In the genomic region with DNA sequence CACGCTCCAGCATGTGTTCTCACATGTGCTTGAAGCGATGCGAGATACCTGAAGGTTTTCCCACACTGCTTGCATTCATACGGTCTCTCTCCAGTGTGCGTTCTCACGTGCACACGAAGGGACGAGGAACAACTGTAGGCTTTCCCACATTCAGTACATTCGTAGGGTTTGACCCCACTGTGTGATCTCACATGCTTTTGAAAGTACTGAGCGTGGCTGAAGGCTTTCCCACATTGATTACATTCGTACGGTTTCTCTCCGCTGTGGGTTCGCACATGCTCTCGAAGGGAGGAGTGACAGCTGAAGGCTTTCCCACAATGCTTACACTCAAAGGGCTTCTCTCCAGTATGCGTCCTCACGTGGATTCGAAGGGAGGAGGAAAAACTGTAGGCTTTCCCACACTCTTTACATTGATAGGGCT, we compare ENCODE assay signal across 14 cellular contexts. TPM values are rescaled to one million over a fixed set of nuclear protein-coding genes. Genes with fewer than 3 reads are reported as not detected.
"Had no signal": no experiment of that assay in that cellular context is flagged by ENCODE, and none has a peak within 500 bp of the region (broad histone marks: within the 10 kb centered on the region; RNA-seq: fewer than 3 reads in every experiment).

No MANE protein-coding gene starts in this region.

- H3K4me1 ChIP-seq: ascending aorta, heart right ventricle, left ventricle myocardium inferior, tibial artery had no signal

- H3K27me3 ChIP-seq: ascending aorta, heart right ventricle, tibial artery had no signal

- H3K4me3 ChIP-seq: ascending aorta, heart right ventricle, left ventricle myocardium inferior, tibial artery had no signal

- DNase-seq: activated CD4-positive, alpha-beta T cell treated with anti-CD3 and anti-CD28 coated beads, Interleukin-2, amount 50 U/mL, for 4 hours; activated CD8-positive, alpha-beta memory T cell treated with anti-CD3 and anti-CD28 coated beads, Interleukin-2, amount 10 ng/mL, durations not matched to agents 7 days and 5 days; activated effector memory CD4-positive, alpha-beta T cell treated with anti-CD3 and anti-CD28 coated beads, Interleukin-2, amount 50 U/mL, for 16 hours; activated T-cell treated with anti-CD3 and anti-CD28 coated beads, Interleukin-2, amount 50 U/mL, for 4 hours; heart right ventricle; kidney; left ventricle myocardium inferior; mesenchymal stem cell; stimulated activated CD4-positive, alpha-beta T cell treated with anti-CD3 and anti-CD28 coated beads, Interleukin-4, amount 100 ng/mL, for 1 hour; stimulated activated CD8-positive, alpha-beta memory T cell treated with anti-CD3 and anti-CD28 coated beads, Interleukin-4, amount 100 ng/mL, for 48 hours; tibial artery had no signal

- H3K27ac ChIP-seq: ascending aorta, heart right ventricle, left ventricle myocardium inferior, tibial artery had no signal

- FAIRE-seq: frontal cortex, kidney had no signal

RNA-seq across cellular contexts. Expression of a gene that starts 43.9 kb away (rescaled TPM):
- total RNA-seq: ascending aorta, myocyte had no signal
